In genomic region chr15:74387141-74387541, GRCh38 we compare ENCODE assay signal across 20 cellular contexts.
DNase-seq lines count a peak whose midpoint lies in the region; ATAC-seq and FAIRE-seq lines count a peak whose summit lies in the region.
"Had no signal": no experiment of that assay in that cellular context is flagged by ENCODE, and none has a peak within 500 bp of the region (broad histone marks: within the 10 kb centered on the region; RNA-seq: fewer than 3 reads in every experiment).

No MANE protein-coding gene starts in this region.

- intact Hi-C loops in dendritic cell treated with granulocyte-macrophage colony-stimulating factor and Interleukin-4, amounts not matched to agents 40 ng/mL and 50 ng/mL, for 4 days (cut with micrococcal nuclease): no loop called here

- peaks cover 46% of the 10 kb centered on the region for H3K4me1 Mint-ChIP-seq in dendritic cell treated with granulocyte-macrophage colony-stimulating factor and Interleukin-4, amounts not matched to agents 40 ng/mL and 50 ng/mL, for 4 days (ENCODE audit: low read depth)
- H3K4me1 Mint-ChIP-seq in stimulated activated effector memory CD8-positive, alpha-beta T cell treated with anti-CD3 and anti-CD28 coated beads, Interleukin-12 subunit alpha, Interleukin-12 subunit beta, amount 100 ng/mL, for 72 hours: peaks cover 66% of the 10 kb centered on the region

- peak overlapping the region; percentile 52 for H3K27ac Mint-ChIP-seq in dendritic cell treated with granulocyte-macrophage colony-stimulating factor and Interleukin-4, amounts not matched to agents 40 ng/mL and 50 ng/mL, for 4 days
- H3K27ac Mint-ChIP-seq in stimulated activated effector memory CD8-positive, alpha-beta T cell treated with anti-CD3 and anti-CD28 coated beads, Interleukin-12 subunit alpha, Interleukin-12 subunit beta, amount 100 ng/mL, for 72 hours: peak overlapping the region; percentile 79

- no peaks in the 10 kb centered on the region for H3K9me3 ChIP-seq in KOPT-K1 (ENCODE audit: insufficient read depth, low read length, poor library complexity, severe bottlenecking)
- H3K9me3 ChIP-seq: testis had no signal

- H3K27ac ChIP-seq in KOPT-K1 (ENCODE audit: low read depth, low read length, poor library complexity, severe bottlenecking): peak overlapping the region; percentile 99
- H3K27ac ChIP-seq: 22Rv1 had no signal

- no peaks in the 10 kb centered on the region for H3K9me3 Mint-ChIP-seq in dendritic cell treated with granulocyte-macrophage colony-stimulating factor and Interleukin-4, amounts not matched to agents 40 ng/mL and 50 ng/mL, for 4 days
- H3K9me3 Mint-ChIP-seq in stimulated activated effector memory CD8-positive, alpha-beta T cell treated with anti-CD3 and anti-CD28 coated beads, Interleukin-12 subunit alpha, Interleukin-12 subunit beta, amount 100 ng/mL, for 72 hours: no peaks in the 10 kb centered on the region

- H3K36me3 ChIP-seq in KOPT-K1 (ENCODE audit: insufficient read depth, low read length): no peaks in the 10 kb centered on the region

- no peak overlapping the region for H3K4me3 Mint-ChIP-seq in dendritic cell treated with granulocyte-macrophage colony-stimulating factor and Interleukin-4, amounts not matched to agents 40 ng/mL and 50 ng/mL, for 4 days
- no peak overlapping the region for H3K4me3 Mint-ChIP-seq in stimulated activated effector memory CD8-positive, alpha-beta T cell treated with anti-CD3 and anti-CD28 coated beads, Interleukin-12 subunit alpha, Interleukin-12 subunit beta, amount 100 ng/mL, for 72 hours

- ATAC-seq in stimulated activated effector memory CD8-positive, alpha-beta T cell treated with anti-CD3 and anti-CD28 coated beads, Interleukin-12 subunit alpha, Interleukin-12 subunit beta, amount 100 ng/mL, for 72 hours: no peak
- ATAC-seq in HG03196 (IDR thresholded peaks at IDR 0.05; ENCODE audit: unreplicated experiment): no peak
- ATAC-seq: HCT116, sciatic nerve had no signal

- no peak for FAIRE-seq in GM19239 (lab: Jason Lieb, UNC)
- FAIRE-seq: endometrium had no signal

- peaks cover 40% of the 10 kb centered on the region for H3K27me3 Mint-ChIP-seq in dendritic cell treated with granulocyte-macrophage colony-stimulating factor and Interleukin-4, amounts not matched to agents 40 ng/mL and 50 ng/mL, for 4 days

- DNase-seq in DMS 273 (lab: John Stamatoyannopoulos, UW; ENCODE audit: unreplicated experiment) (peak; percentile 21), DMS 273 treated with DMSO at 0.1 percent for 48 hours (lab: John Stamatoyannopoulos, UW) (no peak), GM19239 (ENCODE audit: insufficient read length, low spot score) (no peak), CD1c-positive myeloid dendritic cell (ENCODE audit: extremely low spot score) (no peak)
- no peak for DNase-seq in stimulated activated effector memory CD8-positive, alpha-beta T cell treated with anti-CD3 and anti-CD28 coated beads, Interleukin-12 subunit alpha, Interleukin-12 subunit beta, amount 100 ng/mL, for 72 hours (ENCODE audit: low spot score in 2 of 2)
- DNase-seq: activated CD4-positive, CD25-positive, alpha-beta regulatory T cell treated with anti-CD3 and anti-CD28 coated beads, Interleukin-2, amount 50 U/mL, for 72 hours; activated CD8-positive, alpha-beta memory T cell treated with anti-CD3 and anti-CD28 coated beads, Interleukin-2, amount 50 U/mL, for 48 hours; C1 segment of cervical spinal cord; DMS53; MM.1S; NCI-H2029; NCI-H510A; testis had no signal

- no peaks in the 10 kb centered on the region for H3K36me3 Mint-ChIP-seq in dendritic cell treated with granulocyte-macrophage colony-stimulating factor and Interleukin-4, amounts not matched to agents 40 ng/mL and 50 ng/mL, for 4 days (ENCODE audit: low read depth)
- H3K36me3 Mint-ChIP-seq in stimulated activated effector memory CD8-positive, alpha-beta T cell treated with anti-CD3 and anti-CD28 coated beads, Interleukin-12 subunit alpha, Interleukin-12 subunit beta, amount 100 ng/mL, for 72 hours: peaks cover 13% of the 10 kb centered on the region
